In the genomic region with DNA sequence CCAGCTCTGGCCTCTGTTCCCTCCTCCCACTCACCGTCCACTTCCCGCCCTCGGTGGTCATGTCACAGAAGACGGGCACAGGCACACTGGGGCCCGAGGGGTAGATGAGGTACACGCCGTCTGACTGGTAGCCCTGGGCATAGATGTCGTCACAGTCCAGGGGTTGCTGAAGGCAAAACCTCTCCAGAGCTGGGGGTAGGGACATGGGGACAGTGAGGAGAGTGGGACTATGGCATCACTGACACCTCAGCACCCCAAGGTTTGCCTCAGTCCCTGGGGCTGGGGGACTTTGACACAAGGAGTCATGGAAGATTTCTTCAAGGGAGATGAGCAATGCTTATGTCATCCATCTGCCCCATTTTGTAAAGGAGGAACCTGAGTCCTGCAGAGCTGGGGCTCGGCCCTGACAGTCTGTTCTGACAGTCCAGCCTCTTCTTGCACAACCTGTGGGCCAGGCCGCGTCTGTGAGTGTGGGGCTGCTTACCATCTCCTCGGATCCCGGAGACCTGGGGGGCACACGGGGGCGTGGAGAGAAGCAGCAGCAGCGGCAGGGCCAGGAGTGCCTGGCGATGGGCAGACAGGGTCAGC, we compare ENCODE assay signal across 9 cellular contexts. TPM values are rescaled to one million over a fixed set of nuclear protein-coding genes. Genes with fewer than 3 reads are reported as not detected.
A peak's percentile ranks its signal among the peaks of the same experiment; 100 is the strongest.
DNase-seq lines count a peak whose midpoint lies in the region; ATAC-seq and TF ChIP-seq lines count a peak whose summit lies in the region.
"Had no signal": no experiment of that assay in that cellular context is flagged by ENCODE, and none has a peak within 500 bp of the region (broad histone marks: within the 10 kb centered on the region; RNA-seq: fewer than 3 reads in every experiment).

No MANE protein-coding gene starts in this region.

- no peaks in the 10 kb centered on the region for H3K9me3 ChIP-seq in CD4-positive, alpha-beta T cell (ENCODE audit: control insufficient read depth, low read length)
- H3K9me3 ChIP-seq in PC-3 (ENCODE audit: low read length) (no peaks in the 10 kb centered on the region), ovary (no peaks in the 10 kb centered on the region)

- H3K4me1 ChIP-seq in PC-3 (ENCODE audit: insufficient read depth, low read length) (peaks cover 13% of the 10 kb centered on the region; the same call in 1 of the 2 replicates), ovary (ENCODE audit: insufficient read depth) (peaks cover 45% of the 10 kb centered on the region)

- TF ChIP-seq CTCF in CD4-positive, alpha-beta T cell (IDR thresholded peaks at IDR 0.05): no peak
- TF ChIP-seq CTCF in PC-3 (conservative IDR thresholded peaks at IDR 0.05; ENCODE audit: low read depth, low read length): no peak
- TF ChIP-seq CTCF in ovary (IDR thresholded peaks at IDR 0.05): no peak

- peak; percentile 26 for ATAC-seq in CD4-positive, alpha-beta T cell (ENCODE audit: poor library complexity)
- ATAC-seq in PC-3: peak; percentile 77
- ATAC-seq in GM21367 (IDR thresholded peaks at IDR 0.05; ENCODE audit: unreplicated experiment): no peak

- no TSS peak for BruUV-seq in PC-3 (replicated peaks; lab: Mats Ljungman, UMichigan)

- no peaks in the 10 kb centered on the region for H3K79me2 ChIP-seq in PC-3 (ENCODE audit: low read length)

- H3K4me1 Mint-ChIP-seq in CD4-positive, alpha-beta T cell (ENCODE audit: low read depth): no peaks in the 10 kb centered on the region

- TF ChIP-seq EP300 in ovary (IDR thresholded peaks at IDR 0.05): peak; percentile 25

- no peak overlapping the region for H3K9ac ChIP-seq in PC-3 (ENCODE audit: low read length)

- H3K9me3 Mint-ChIP-seq in CD4-positive, alpha-beta T cell: no peaks in the 10 kb centered on the region
- H3K9me3 Mint-ChIP-seq: stimulated activated naive B cell treated with anti-CD40 and anti-IgM and Interleukin-4, amounts not matched to agents 10 μg/mL and 1 μg/mL and 100 μg/mL, for 72 hours had no signal

- H3K27me3 ChIP-seq in CD4-positive, alpha-beta T cell (ENCODE audit: control insufficient read depth, insufficient read depth, low read length): no peaks in the 10 kb centered on the region
- H3K27me3 ChIP-seq in PC-3 (ENCODE audit: low read length): no peaks in the 10 kb centered on the region
- no peaks in the 10 kb centered on the region for H3K27me3 ChIP-seq in ovary

- peaks cover 13% of the 10 kb centered on the region; the same call in 1 of the 2 replicates for H3K36me3 ChIP-seq in PC-3 (ENCODE audit: low read depth, low read length)
- no peaks in the 10 kb centered on the region for H3K36me3 ChIP-seq in ovary

- POLR2A ChIA-PET in CD4-positive, alpha-beta T cell (lab: Charles Lee): no interaction called here
- POLR2A ChIA-PET in PC-3 (lab: Charles Lee; ENCODE audit: unreplicated experiment): no interaction called here

- 22 to 24% (median 23%) methylated on average over 17 of the region's 17 CpGs for WGBS in ovary, 3 donors

- H3K36me3 Mint-ChIP-seq in CD4-positive, alpha-beta T cell (ENCODE audit: low read depth): peaks cover 26% of the 10 kb centered on the region

- no peak overlapping the region for H3K4me2 ChIP-seq in PC-3 (ENCODE audit: low read length)

- no peak for TF ChIP-seq POLR2A in ovary (IDR thresholded peaks at IDR 0.05)

- H3K27ac Mint-ChIP-seq in CD4-positive, alpha-beta T cell: no peak overlapping the region
- H3K27ac Mint-ChIP-seq: stimulated activated naive B cell treated with anti-CD40 and anti-IgM and Interleukin-4, amounts not matched to agents 10 μg/mL and 1 μg/mL and 100 μg/mL, for 72 hours had no signal

- intact Hi-C loops in CD4-positive, alpha-beta T cell (cut with DNase I, micrococcal nuclease): no loop called here
- intact Hi-C loops in PC-3 (cut with micrococcal nuclease): no loop called here
- intact Hi-C loops in ovary (cut with DNase I): loop anchor here in 1 of 4 donors (5.0 kb wide), 1 partner anchor 121 kb away; no protein-coding TSS in a partner anchor

- CTCF ChIA-PET in CD4-positive, alpha-beta T cell (lab: Charles Lee): no interaction called here
- CTCF ChIA-PET in PC-3 (lab: Charles Lee): no interaction called here

- no peaks in the 10 kb centered on the region for H3K9me2 ChIP-seq in PC-3 (replicated peaks; ENCODE audit: low read length)

- no peaks in the 10 kb centered on the region for H4K20me1 ChIP-seq in PC-3 (ENCODE audit: low read length)

- H2AFZ ChIP-seq in PC-3 (ENCODE audit: low read length): no peak overlapping the region

- H3K4me3 ChIP-seq in PC-3 (ENCODE audit: low read length): no peak overlapping the region
- peak overlapping the region; percentile 19 for H3K4me3 ChIP-seq in ovary

- H3K27me3 Mint-ChIP-seq in CD4-positive, alpha-beta T cell: no peaks in the 10 kb centered on the region

- no peaks in the 10 kb centered on the region for H3F3A ChIP-seq in PC-3 (ENCODE audit: low read length, unreplicated experiment)

- no peak for DNase-seq in CD4-positive, alpha-beta T cell
- DNase-seq in PC-3 (peak; percentile 81), fibroblast of gingiva (ENCODE audit: low read depth) (peak; percentile 89), ovary (peak; percentile 67 to 85 (median 78)), HUDEP-2 (lab: John Stamatoyannopoulos, UW; ENCODE audit: unreplicated experiment in 76 of 76) (no peak), NCI-H146 (lab: John Stamatoyannopoulos, UW) (no peak)
- no peak for DNase-seq in stimulated activated CD4-positive, alpha-beta T cell treated with anti-CD3 and anti-CD28 coated beads, Interleukin-2, amount 100 ng/mL, for 48 hours
- DNase-seq: stimulated activated naive B cell treated with anti-CD40 and anti-IgM and Interleukin-4, amounts not matched to agents 10 μg/mL and 1 μg/mL and 100 μg/mL, for 72 hours had no signal

- H3K27ac ChIP-seq in CD4-positive, alpha-beta T cell (ENCODE audit: low read depth, low read length): no peak overlapping the region
- H3K27ac ChIP-seq in PC-3 (ENCODE audit: low read length) (no peak overlapping the region), ovary (peak overlapping the region; percentile 89 to 93)

- no peak overlapping the region for H3K4me3 Mint-ChIP-seq in CD4-positive, alpha-beta T cell
- H3K4me3 Mint-ChIP-seq: stimulated activated naive B cell treated with anti-CD40 and anti-IgM and Interleukin-4, amounts not matched to agents 10 μg/mL and 1 μg/mL and 100 μg/mL, for 72 hours had no signal

RNA-seq across cellular contexts. Expression of gene MFAP4, which starts 0.6 kb away (rescaled TPM):
- total RNA-seq in CD4-positive, alpha-beta T cell: not detected
- total RNA-seq in PC-3 (2014; rRNA removed) (not detected in 2 replicates), ovary (100 to 1,000 TPM in 5 of 7 donors, 10 to 100 TPM in 2; 46.5 to 285 (median 168) TPM)
- polyA plus RNA-seq in ovary: 100 to 1,000 TPM; 179 to 380 TPM

RNA-seq across cellular contexts. Expression of gene MAPK7, which starts 8.1 kb away (rescaled TPM):
- 10 to 100 TPM; 15.2 to 17.3 TPM for total RNA-seq in CD4-positive, alpha-beta T cell
- total RNA-seq in PC-3 (2014; rRNA removed): 9.8 and 18.5 TPM in 2 replicates
- total RNA-seq in ovary: 10 to 100 TPM; 14.3 to 74.6 (median 40.6) TPM
- polyA plus RNA-seq in ovary: 10 to 100 TPM; 15.2 to 23.0 TPM

RNA-seq across cellular contexts. Expression of gene B9D1, which starts 23.8 kb away (rescaled TPM):
- under 1 TPM; 0.66 to 0.73 TPM for total RNA-seq in CD4-positive, alpha-beta T cell
- 42.8 and 48.0 TPM in 2 replicates for total RNA-seq in PC-3 (2014; rRNA removed)
- 10 to 100 TPM; 19.6 to 60.5 (median 26.9) TPM for total RNA-seq in ovary
- polyA plus RNA-seq in ovary: 10 to 100 TPM; 11.9 to 16.8 TPM

RNA-seq across cellular contexts. Expression of gene RNF112, which starts 24.7 kb away (rescaled TPM):
- 1 to 10 TPM; 1.4 to 1.5 TPM for total RNA-seq in CD4-positive, alpha-beta T cell
- total RNA-seq in PC-3 (2014; rRNA removed): 0.18 and 1.0 TPM in 2 replicates
- total RNA-seq in ovary: 1 to 10 TPM in 5 of 7 donors, under 1 TPM in 2; 0.24 to 6.9 (median 2.1) TPM
- 1 to 10 TPM; 1.4 to 1.6 TPM for polyA plus RNA-seq in ovary

Comparison
In these comparisons a context has a peak if more than half of its experiments do, and no peak if none do; other contexts are left out.
1. DNase-seq: peak in PC-3 (single experiment), fibroblast of gingiva (single experiment) and ovary (5 of 5); none in CD4-positive, alpha-beta T cell (0 of 10), HUDEP-2 (0 of 76), NCI-H146 (single experiment) and stimulated activated CD4-positive, alpha-beta T cell treated with anti-CD3 and anti-CD28 coated beads, Interleukin-2, amount 100 ng/mL, for 48 hours (0 of 2).
2. H3K27ac ChIP-seq: peak in ovary (2 of 2); none in CD4-positive, alpha-beta T cell (single experiment) and PC-3 (single experiment).
3. RNA of gene MFAP4, which starts 0.6 kb away (total RNA-seq): 46.5 to 285 TPM in ovary; not detected in CD4-positive, alpha-beta T cell and not detected in PC-3; every median in the first group is over 10 times any median in the second.
4. RNA of gene B9D1, which starts 23.8 kb away (total RNA-seq): 42.8 to 48.0 TPM in PC-3 and 19.6 to 60.5 TPM in ovary; 0.66 to 0.73 TPM in CD4-positive, alpha-beta T cell; every median in the first group is over 10 times any median in the second.